Comparison of ENCODE assay signal across 23 cellular contexts in genomic region chr12:113106361-113106760, GRCh38. TPM values are rescaled to one million over a fixed set of nuclear protein-coding genes. Genes with fewer than 3 reads are reported as not detected.
DNase-seq lines count a peak whose midpoint lies in the region; ATAC-seq, FAIRE-seq and TF ChIP-seq lines count a peak whose summit lies in the region.
"Had no signal": no experiment of that assay in that cellular context is flagged by ENCODE, and none has a peak within 500 bp of the region (broad histone marks: within the 10 kb centered on the region; RNA-seq: fewer than 3 reads in every experiment).

No MANE protein-coding gene starts in this region.

- H2BK120ac ChIP-seq in H1 (replicated peaks; ENCODE audit: low read depth, low read length): no peak overlapping the region

- no peak overlapping the region for H2BK15ac ChIP-seq in H1 (ENCODE audit: low read length)

- no peaks in the 10 kb centered on the region for H3K36me3 ChIP-seq in CD8-positive, alpha-beta memory T cell (ENCODE audit: insufficient read depth, low read length)
- H3K36me3 ChIP-seq in OCI-LY7 (ENCODE audit: insufficient read depth, low read length) (peaks cover 87% of the 10 kb centered on the region), H1 (ENCODE audit: control insufficient read depth in 2 of 4, insufficient read depth in 4 of 4, low read length in 3 of 4) (no peaks in the 10 kb centered on the region)
- H3K36me3 ChIP-seq: BE2C had no signal

- H3K27ac ChIP-seq in CD8-positive, alpha-beta memory T cell (ENCODE audit: low read depth, low read length): no peak overlapping the region
- H3K27ac ChIP-seq in OCI-LY7 (ENCODE audit: low read depth, low read length, poor library complexity, severe bottlenecking): peak overlapping the region; percentile 23
- H3K27ac ChIP-seq in H1 (ENCODE audit: low read depth, low read length): no peak overlapping the region

- H3K4ac ChIP-seq in H1 (replicated peaks; ENCODE audit: insufficient read length, low read depth, low read length): no peak overlapping the region

- H3K9ac ChIP-seq in H1 (replicated peaks in 1 of 4; ENCODE audit: extremely low read depth in 1 of 4, low read depth in 3 of 4, low read length in 3 of 4): no peak overlapping the region

- H4K20me1 ChIP-seq in OCI-LY7 (ENCODE audit: insufficient read depth, low read length) (no peaks in the 10 kb centered on the region), H1 (replicated peaks in 1 of 2; ENCODE audit: control insufficient read depth in 1 of 2, insufficient read depth in 2 of 2, low read length in 2 of 2) (no peaks in the 10 kb centered on the region)

- H4K8ac ChIP-seq in H1 (ENCODE audit: extremely low read depth, insufficient read depth, low read length): no peak overlapping the region

- no peak for TF ChIP-seq POLR2A in H1 (IDR thresholded peaks at IDR 0.05; ENCODE audit: control extremely low read depth in 1 of 2, low read depth in 2 of 2, low read length in 2 of 2)

- FAIRE-seq in H1 (lab: Jason Lieb, UNC): no peak
- FAIRE-seq: A204.1, GM12892 had no signal

- no peaks in the 10 kb centered on the region for H3K36me3 Mint-ChIP-seq in CD8-positive, alpha-beta memory T cell
- peaks cover 14% of the 10 kb centered on the region for H3K36me3 Mint-ChIP-seq in stimulated activated effector memory CD8-positive, alpha-beta T cell treated with anti-CD3 and anti-CD28 coated beads, Interleukin-12 subunit alpha, Interleukin-12 subunit beta, amount 100 ng/mL, for 72 hours
- H3K36me3 Mint-ChIP-seq in activated naive CD4-positive, alpha-beta T cell treated with anti-CD3 and anti-CD28 coated beads for 36 hours (ENCODE audit: low read depth): no peaks in the 10 kb centered on the region
- H3K36me3 Mint-ChIP-seq: CD8-positive, alpha-beta T cell had no signal

- H4K5ac ChIP-seq in H1 (ENCODE audit: insufficient read length, low read depth, low read length): no peak overlapping the region

- ATAC-seq in stimulated activated effector memory CD8-positive, alpha-beta T cell treated with anti-CD3 and anti-CD28 coated beads, Interleukin-12 subunit alpha, Interleukin-12 subunit beta, amount 100 ng/mL, for 72 hours: no peak
- no peak for ATAC-seq in HG03442 (IDR thresholded peaks at IDR 0.05; ENCODE audit: unreplicated experiment)
- ATAC-seq: CD8-positive, alpha-beta T cell; GM23338; HCT116 had no signal

- no peak overlapping the region for H2BK5ac ChIP-seq in H1 (ENCODE audit: low read depth, low read length)

- no peak overlapping the region for H2BK12ac ChIP-seq in H1 (ENCODE audit: low read depth, low read length)

- H3K27me3 ChIP-seq in CD8-positive, alpha-beta memory T cell (ENCODE audit: insufficient read depth, low read length, poor library complexity, severe bottlenecking): no peaks in the 10 kb centered on the region
- H3K27me3 ChIP-seq in H1 (replicated peaks in 1 of 4; ENCODE audit: control insufficient read depth in 3 of 4, extremely low read depth in 1 of 4, insufficient read depth in 3 of 4, low read length in 3 of 4): 0 out of 7 replicates have a peak, but pooled peaks cover 0 to 2% (median 0%) of the 10 kb centered on the region in 4 experiments
- H3K27me3 ChIP-seq: BE2C had no signal

- intact Hi-C loops in OCI-LY7 (cut with micrococcal nuclease; ENCODE audit: unreplicated experiment): loop anchor here (1.0 kb wide), 1 partner anchor 47 kb away; no protein-coding TSS in a partner anchor
- intact Hi-C loops in activated naive CD4-positive, alpha-beta T cell treated with anti-CD3 and anti-CD28 coated beads for 36 hours (cut with micrococcal nuclease): no loop called here

- H3K4me2 ChIP-seq in OCI-LY7 (ENCODE audit: low read length) (no peak overlapping the region), H1 (ENCODE audit: insufficient read depth in 1 of 2, low read depth in 2 of 2, low read length in 2 of 2) (no peak overlapping the region)
- H3K4me2 ChIP-seq: GM23338 had no signal

- no peak overlapping the region for H3K23ac ChIP-seq in H1 (ENCODE audit: insufficient read length)

- H3K4me1 ChIP-seq in CD8-positive, alpha-beta memory T cell (ENCODE audit: insufficient read depth, low read length): peaks cover 10% of the 10 kb centered on the region
- H3K4me1 ChIP-seq in OCI-LY7 (ENCODE audit: insufficient read depth, low read length, poor library complexity, severe bottlenecking) (peaks cover 55% of the 10 kb centered on the region), H1 (replicated peaks in 1 of 4; ENCODE audit: control insufficient read depth in 3 of 4, insufficient read depth in 4 of 4, low read length in 3 of 4) (peaks cover 0 to 3% (median 1%) of the 10 kb centered on the region in 4 experiments; a peak in 2 of 7 replicates)
- H3K4me1 ChIP-seq: BE2C had no signal

- no peak for DNase-seq in CD8-positive, alpha-beta memory T cell
- DNase-seq in OCI-LY7 (ENCODE audit: low spot score) (no peak), H1 (ENCODE audit: low read depth in 1 of 2, low spot score in 2 of 2) (no peak), OCI-M1 (lab: John Stamatoyannopoulos, UW) (no peak), hypothalamus (lab: John Stamatoyannopoulos, UW) (no peak)
- DNase-seq in stimulated activated effector memory CD8-positive, alpha-beta T cell treated with anti-CD3 and anti-CD28 coated beads, Interleukin-12 subunit alpha, Interleukin-12 subunit beta, amount 100 ng/mL, for 72 hours (ENCODE audit: low spot score in 2 of 2): no peak
- no peak for DNase-seq in activated naive CD4-positive, alpha-beta T cell treated with anti-CD3 and anti-CD28 coated beads for 36 hours
- DNase-seq: ACHN; BE2C; C1 segment of cervical spinal cord; CD8-positive, alpha-beta T cell; COR-L47; DMS 273 treated with DMSO at 0.1 percent for 48 hours; GDM1; KG1 had no signal

- no peak overlapping the region for H2BK20ac ChIP-seq in H1 (ENCODE audit: low read length)

- H3K4me1 Mint-ChIP-seq in CD8-positive, alpha-beta memory T cell: peaks cover 20 to 35% (median 23%) of the 10 kb centered on the region in 3 donors
- peaks cover 39% of the 10 kb centered on the region for H3K4me1 Mint-ChIP-seq in stimulated activated effector memory CD8-positive, alpha-beta T cell treated with anti-CD3 and anti-CD28 coated beads, Interleukin-12 subunit alpha, Interleukin-12 subunit beta, amount 100 ng/mL, for 72 hours
- peaks cover 13% of the 10 kb centered on the region for H3K4me1 Mint-ChIP-seq in activated naive CD4-positive, alpha-beta T cell treated with anti-CD3 and anti-CD28 coated beads for 36 hours (ENCODE audit: low read depth)
- H3K4me1 Mint-ChIP-seq: GM23338 had no signal

- TF ChIP-seq CTCF in OCI-LY7 (conservative IDR thresholded peaks at IDR 0.05; ENCODE audit: low read length) (no peak), H1 (IDR thresholded peaks at IDR 0.05; ENCODE audit: control extremely low read depth in 1 of 3, insufficient read depth in 1 of 3, low read depth in 1 of 3, low read length in 3 of 3) (no peak)

- no peaks in the 10 kb centered on the region for H3K9me2 ChIP-seq in OCI-LY7 (ENCODE audit: insufficient read depth, low read length)

- H3K4me3 ChIP-seq in CD8-positive, alpha-beta memory T cell (ENCODE audit: low read length): no peak overlapping the region
- H3K4me3 ChIP-seq in OCI-LY7 (ENCODE audit: low read depth, low read length, poor library complexity, severe bottlenecking) (no peak overlapping the region), H1 (ENCODE audit: extremely low read depth in 1 of 4, insufficient read depth in 2 of 4, low read depth in 3 of 4, low read length in 4 of 4) (no peak overlapping the region)
- H3K4me3 ChIP-seq: GM23338 had no signal

- H3K9me3 ChIP-seq in CD8-positive, alpha-beta memory T cell (ENCODE audit: low read length): no peaks in the 10 kb centered on the region
- H3K9me3 ChIP-seq in OCI-LY7 (ENCODE audit: low read length) (no peaks in the 10 kb centered on the region), H1 (ENCODE audit: insufficient read depth in 2 of 2, low read depth in 1 of 2, low read length in 1 of 2) (no peaks in the 10 kb centered on the region)
- H3K9me3 ChIP-seq: BE2C had no signal

- no TSS peak for BruUV-seq in OCI-LY7 (replicated peaks; lab: Mats Ljungman, UMichigan)

- no peaks in the 10 kb centered on the region for H3K9me3 Mint-ChIP-seq in CD8-positive, alpha-beta memory T cell
- H3K9me3 Mint-ChIP-seq in stimulated activated effector memory CD8-positive, alpha-beta T cell treated with anti-CD3 and anti-CD28 coated beads, Interleukin-12 subunit alpha, Interleukin-12 subunit beta, amount 100 ng/mL, for 72 hours: no peaks in the 10 kb centered on the region
- no peaks in the 10 kb centered on the region for H3K9me3 Mint-ChIP-seq in activated naive CD4-positive, alpha-beta T cell treated with anti-CD3 and anti-CD28 coated beads for 36 hours
- H3K9me3 Mint-ChIP-seq: CD8-positive, alpha-beta T cell; GM23338 had no signal

- H3K79me1 ChIP-seq in H1 (ENCODE audit: low read depth, low read length): no peaks in the 10 kb centered on the region

- TF ChIP-seq RAD21 in H1 (IDR thresholded peaks at IDR 0.05 in 1 of 2, conservative IDR thresholded peaks at IDR 0.05 in 1 of 2; ENCODE audit: low read depth in 2 of 2, low read length in 2 of 2): no peak

- no peak overlapping the region for H4K91ac ChIP-seq in H1 (replicated peaks; ENCODE audit: insufficient read length, low read length)

- WGBS in H1 (ENCODE audit: extremely low coverage in 1 of 2, insufficient coverage in 1 of 2, insufficient read length in 1 of 2, insufficient replicate concordance in 2 of 2, low coverage in 1 of 2, low lambda C conversion rate in 2 of 2, missing lambda C conversion rate in 1 of 2), 2 experiments: 88% methylated on average over 1 of the region's 1 CpG; no CpG with 5 or more reads in 1 of the 2 experiments

- H2AFZ ChIP-seq in OCI-LY7 (ENCODE audit: low read length): no peak overlapping the region
- no peak overlapping the region for H2AFZ ChIP-seq in H1 (ENCODE audit: low read length)
- H2AFZ ChIP-seq: GM23338 had no signal

- no peak overlapping the region for H2AK5ac ChIP-seq in H1 (ENCODE audit: low read depth, low read length)

- H3K56ac ChIP-seq in H1 (replicated peaks; ENCODE audit: insufficient read length, low read depth, low read length): no peak overlapping the region

- H3K79me2 ChIP-seq in OCI-LY7 (ENCODE audit: insufficient read depth, low read depth, low read length) (no peaks in the 10 kb centered on the region), H1 (ENCODE audit: control insufficient read depth in 1 of 2, insufficient read depth in 2 of 2, low read length in 2 of 2) (no peaks in the 10 kb centered on the region)

- CTCF ChIA-PET in CD8-positive, alpha-beta memory T cell (lab: Charles Lee): interaction anchor here (1.1 to 1.8 kb wide), 2 partner anchors 8 to 58 kb away, joined by 3 to 6 read pairs; no protein-coding TSS in a partner anchor
- CTCF ChIA-PET in OCI-LY7 (lab: Charles Lee; ENCODE audit: unreplicated experiment) (no interaction called here), H1 (lab: Charles Lee; ENCODE audit: partially characterized antibody) (interaction anchor here (0.6 to 2.5 kb wide), 14 partner anchors 9 to 723 kb away, joined by 3 to 14 read pairs (median 4); no protein-coding TSS in a partner anchor)
- CTCF ChIA-PET in activated naive CD4-positive, alpha-beta T cell treated with anti-CD3 and anti-CD28 coated beads for 36 hours (lab: Charles Lee): interaction anchor here (0.9 to 1.2 kb wide), 2 partner anchors 8 to 70 kb away, joined by 3 to 6 read pairs; no protein-coding TSS in a partner anchor

- peak overlapping the region in 5 of 8 donors; percentile 24 to 84 (median 38) for H3K27ac Mint-ChIP-seq in CD8-positive, alpha-beta memory T cell
- H3K27ac Mint-ChIP-seq in stimulated activated effector memory CD8-positive, alpha-beta T cell treated with anti-CD3 and anti-CD28 coated beads, Interleukin-12 subunit alpha, Interleukin-12 subunit beta, amount 100 ng/mL, for 72 hours: peak overlapping the region; percentile 21
- no peak overlapping the region for H3K27ac Mint-ChIP-seq in activated naive CD4-positive, alpha-beta T cell treated with anti-CD3 and anti-CD28 coated beads for 36 hours
- H3K27ac Mint-ChIP-seq: CD8-positive, alpha-beta T cell; GM23338 had no signal

- no peak overlapping the region for H3K14ac ChIP-seq in H1 (ENCODE audit: insufficient read length)

- H3K4me3 Mint-ChIP-seq in CD8-positive, alpha-beta memory T cell: peak overlapping the region in 2 of 7 donors; percentile 39 to 57
- no peak overlapping the region for H3K4me3 Mint-ChIP-seq in stimulated activated effector memory CD8-positive, alpha-beta T cell treated with anti-CD3 and anti-CD28 coated beads, Interleukin-12 subunit alpha, Interleukin-12 subunit beta, amount 100 ng/mL, for 72 hours
- H3K4me3 Mint-ChIP-seq in activated naive CD4-positive, alpha-beta T cell treated with anti-CD3 and anti-CD28 coated beads for 36 hours: no peak overlapping the region
- H3K4me3 Mint-ChIP-seq: CD8-positive, alpha-beta T cell; GM23338 had no signal

- peaks cover 0 to 3% of the 10 kb centered on the region in 2 donors for H3K27me3 Mint-ChIP-seq in CD8-positive, alpha-beta memory T cell
- no peaks in the 10 kb centered on the region for H3K27me3 Mint-ChIP-seq in activated naive CD4-positive, alpha-beta T cell treated with anti-CD3 and anti-CD28 coated beads for 36 hours (ENCODE audit: low read depth)

- POLR2A ChIA-PET in CD8-positive, alpha-beta memory T cell (lab: Charles Lee): no interaction called here
- POLR2A ChIA-PET in OCI-LY7 (lab: Charles Lee) (interaction anchor here (0.9 kb wide), 1 partner anchor 14 kb away, joined by 5 read pairs; no protein-coding TSS in a partner anchor), H1 (lab: Charles Lee; ENCODE audit: partially characterized antibody) (interaction anchor here (0.7 to 4.4 kb wide), 4 partner anchors 14 to 40 kb away, joined by 3 to 14 read pairs (median 4); partner anchors contain the start of gene RASAL1)

- no peak for TF ChIP-seq EP300 in H1 (IDR thresholded peaks at IDR 0.05; ENCODE audit: borderline replicate concordance in 1 of 2, low read depth in 2 of 2, low read length in 2 of 2)

- peaks cover 2% of the 10 kb centered on the region; the same call in 1 of the 2 replicates for H3K23me2 ChIP-seq in H1 (ENCODE audit: low read depth, low read length)

- H3K18ac ChIP-seq in H1 (ENCODE audit: extremely low read depth, low read length): no peak overlapping the region

RNA-seq across cellular contexts. Expression of gene RASAL1, which starts 29.2 kb away (rescaled TPM):
- under 1 TPM; 0.51 to 0.72 TPM for total RNA-seq in CD8-positive, alpha-beta memory T cell
- 0.45 TPM for polyA plus RNA-seq in CD8-positive, alpha-beta memory T cell
- 69.1 and 89.1 TPM in 2 replicates for total RNA-seq in OCI-LY7 (2014; rRNA removed; shearing (Covaris generic))
- 67.5 and 74.4 TPM in 2 replicates for total RNA-seq in OCI-LY7 (2022)
- total RNA-seq in H1 (2021; fragmentation: NEBNext Ultra II Directional; extraction: Animal tissue kit (Norgen Biotek cat#: 25700)): 5.0 and 6.4 TPM in 2 replicates
- polyA plus RNA-seq in H1 (2011; rRNA removed): 3.7 and 5.9 TPM in 2 replicates
- polyA plus RNA-seq in H1 (2011; cell fraction: cytosol; rRNA removed): 5.3 TPM
- 11.4 TPM for polyA plus RNA-seq in H1 (2011; cell fraction: nucleus; rRNA removed)
- polyA plus RNA-seq in H1 (2012, experiment 1 of 2): 2.7 to 5.6 TPM (median 4.5 TPM) in 4 replicates
- polyA plus RNA-seq in H1 (2012, experiment 2 of 2): 3.6 TPM
- polyA plus RNA-seq in H1 (2013, experiment 1 of 2): 2.6 TPM
- polyA plus RNA-seq in H1 (2013, experiment 2 of 2): 2.9 TPM
- 2.3 and 3.4 TPM in 2 replicates for polyA minus RNA-seq in H1 (2011; rRNA and poly(A)+ RNA removed)
- 2.6 TPM for polyA minus RNA-seq in H1 (2011; cell fraction: cytosol; rRNA and poly(A)+ RNA removed)
- polyA minus RNA-seq in H1 (2011; cell fraction: nucleus; rRNA and poly(A)+ RNA removed): 6.4 TPM
- total RNA-seq in activated naive CD4-positive, alpha-beta T cell treated with anti-CD3 and anti-CD28 coated beads for 36 hours: 1 to 10 TPM; 2.6 to 3.2 TPM

RNA-seq across cellular contexts. Expression of gene CFAP73, which starts 43.2 kb away (rescaled TPM):
- total RNA-seq in CD8-positive, alpha-beta memory T cell: under 1 TPM; 0.16 to 0.33 TPM
- polyA plus RNA-seq in CD8-positive, alpha-beta memory T cell: not detected
- total RNA-seq in OCI-LY7 (2014; rRNA removed; shearing (Covaris generic)): 14.0 and 26.9 TPM in 2 replicates
- 37.4 and 39.2 TPM in 2 replicates for total RNA-seq in OCI-LY7 (2022)
- total RNA-seq in H1 (2021; fragmentation: NEBNext Ultra II Directional; extraction: Animal tissue kit (Norgen Biotek cat#: 25700)): 0.56 TPM in 1 of 2 replicates, not detected in the other
- 0.45 and 0.80 TPM in 2 replicates for polyA plus RNA-seq in H1 (2011; rRNA removed)
- polyA plus RNA-seq in H1 (2011; cell fraction: cytosol; rRNA removed): 0.92 TPM
- 1.3 TPM for polyA plus RNA-seq in H1 (2011; cell fraction: nucleus; rRNA removed)
- polyA plus RNA-seq in H1 (2012, experiment 1 of 2): 0.27 to 0.42 TPM (median 0.36 TPM) in 4 replicates
- polyA plus RNA-seq in H1 (2012, experiment 2 of 2): 0.22 TPM
- polyA plus RNA-seq in H1 (2013, experiment 1 of 2): 0.14 TPM
- polyA plus RNA-seq in H1 (2013, experiment 2 of 2): 0.26 TPM
- not detected in 2 replicates for polyA minus RNA-seq in H1 (2011; rRNA and poly(A)+ RNA removed)
- not detected for polyA minus RNA-seq in H1 (2011; cell fraction: cytosol; rRNA and poly(A)+ RNA removed)
- 0.90 TPM for polyA minus RNA-seq in H1 (2011; cell fraction: nucleus; rRNA and poly(A)+ RNA removed)
- 1 to 10 TPM in 1 of 2 experiments, under 1 TPM in 1; 0.57 to 1.3 TPM for total RNA-seq in activated naive CD4-positive, alpha-beta T cell treated with anti-CD3 and anti-CD28 coated beads for 36 hours
- total RNA-seq: Daoy, H7 had no signal

RNA-seq across cellular contexts. Expression of gene DTX1, which starts 49.8 kb away (rescaled TPM):
- total RNA-seq in CD8-positive, alpha-beta memory T cell: 1 to 10 TPM; 2.0 to 2.2 TPM
- 0.98 TPM for polyA plus RNA-seq in CD8-positive, alpha-beta memory T cell
- total RNA-seq in OCI-LY7 (2014; rRNA removed; shearing (Covaris generic)): 263 and 293 TPM in 2 replicates
- 510 and 535 TPM in 2 replicates for total RNA-seq in OCI-LY7 (2022)
- 6.9 and 8.6 TPM in 2 replicates for total RNA-seq in H1 (2021; fragmentation: NEBNext Ultra II Directional; extraction: Animal tissue kit (Norgen Biotek cat#: 25700))
- 4.7 and 7.0 TPM in 2 replicates for polyA plus RNA-seq in H1 (2011; rRNA removed)
- 5.3 TPM for polyA plus RNA-seq in H1 (2011; cell fraction: cytosol; rRNA removed)
- 7.4 TPM for polyA plus RNA-seq in H1 (2011; cell fraction: nucleus; rRNA removed)
- 4.1 to 7.7 TPM (median 6.1 TPM) in 4 replicates for polyA plus RNA-seq in H1 (2012, experiment 1 of 2)
- polyA plus RNA-seq in H1 (2012, experiment 2 of 2): 6.5 TPM
- polyA plus RNA-seq in H1 (2013, experiment 1 of 2): 4.9 TPM
- 4.6 TPM for polyA plus RNA-seq in H1 (2013, experiment 2 of 2)
- 3.0 and 3.6 TPM in 2 replicates for polyA minus RNA-seq in H1 (2011; rRNA and poly(A)+ RNA removed)
- polyA minus RNA-seq in H1 (2011; cell fraction: cytosol; rRNA and poly(A)+ RNA removed): 5.7 TPM
- 3.8 TPM for polyA minus RNA-seq in H1 (2011; cell fraction: nucleus; rRNA and poly(A)+ RNA removed)
- 10 to 100 TPM in 1 of 2 experiments, 1 to 10 TPM in 1; 8.3 to 10.7 TPM for total RNA-seq in activated naive CD4-positive, alpha-beta T cell treated with anti-CD3 and anti-CD28 coated beads for 36 hours
- total RNA-seq: HT-29 had no signal

Comparison
In these comparisons a context has a peak if more than half of its experiments do, and no peak if none do; other contexts are left out.
1. RNA of gene DTX1, which starts 49.8 kb away (total RNA-seq): 263 to 535 TPM in OCI-LY7; 8.3 to 10.7 TPM in activated naive CD4-positive, alpha-beta T cell treated with anti-CD3 and anti-CD28 coated beads for 36 hours, 6.9 to 8.6 TPM in H1 and 2.0 to 2.2 TPM in CD8-positive, alpha-beta memory T cell; every median in the first group is over 10 times any median in the second.